Comparison of ENCODE assay signal across 8 cellular contexts in genomic region chr10:92593553-92594046, GRCh38. TPM values are rescaled to one million over a fixed set of nuclear protein-coding genes. Genes with fewer than 3 reads are reported as not detected.
A peak's percentile ranks its signal among the peaks of the same experiment; 100 is the strongest.
DNase-seq lines count a peak whose midpoint lies in the region; ATAC-seq and TF ChIP-seq lines count a peak whose summit lies in the region.

No MANE protein-coding gene starts in this region.

- H3K36me3 ChIP-seq in OCI-LY3 (replicated peaks; ENCODE audit: low read depth, low read length): peaks cover 7% of the 10 kb centered on the region
- no peaks in the 10 kb centered on the region for H3K36me3 ChIP-seq in trophoblast cell (ENCODE audit: control insufficient read depth in 1 of 2, insufficient read depth in 2 of 2, low read length in 2 of 2)

- TF ChIP-seq CTCF in GM12864 (IDR thresholded peaks at IDR 0.05; ENCODE audit: low read depth, low read length, missing control alignments) (no peak), OCI-LY3 (IDR thresholded peaks at IDR 0.05; ENCODE audit: low read depth, low read length) (no peak), epithelial cell of proximal tubule (conservative IDR thresholded peaks at IDR 0.05; ENCODE audit: low read depth, low read length) (no peak), GM13977 (IDR thresholded peaks at IDR 0.05; ENCODE audit: extremely low read depth, insufficient read depth, missing control alignments) (no peak)

- H3K79me2 ChIP-seq in OCI-LY3 (ENCODE audit: low read length): peaks cover 57% of the 10 kb centered on the region
- H3K79me2 ChIP-seq in trophoblast cell (ENCODE audit: control insufficient read depth, insufficient read depth, low read length, poor library complexity): peaks cover 14% of the 10 kb centered on the region

- H2BK5ac ChIP-seq in trophoblast cell (ENCODE audit: low read depth, low read length, poor library complexity): no peak overlapping the region

- peak overlapping the region; percentile 79 for H4K91ac ChIP-seq in trophoblast cell (ENCODE audit: low read depth, low read length)

- H4K8ac ChIP-seq in trophoblast cell (ENCODE audit: low read depth, low read length): peak overlapping the region; percentile 70

- no peaks in the 10 kb centered on the region for H3K9me3 ChIP-seq in OCI-LY3 (ENCODE audit: insufficient read depth, low read length)
- H3K9me3 ChIP-seq in trophoblast cell (ENCODE audit: insufficient read depth, low read depth, low read length): no peaks in the 10 kb centered on the region

- peak overlapping the region; percentile 61 for H3K4me3 ChIP-seq in GM12864 (ENCODE audit: low read depth, low read length)
- peak overlapping the region; percentile 97 for H3K4me3 ChIP-seq in OCI-LY3 (ENCODE audit: low read length)
- H3K4me3 ChIP-seq in epithelial cell of proximal tubule (ENCODE audit: low read depth, low read length): peak overlapping the region; percentile 96
- H3K4me3 ChIP-seq in trophoblast cell (ENCODE audit: low read depth, low read length): peak overlapping the region; percentile 96

- no peak overlapping the region for H3K23ac ChIP-seq in trophoblast cell (ENCODE audit: low read length)

- no CpG with 5 or more reads among the region's 8 CpGs for WGBS in trophoblast cell (ENCODE audit: extremely low coverage, insufficient coverage, insufficient read length)

- H3K18ac ChIP-seq in trophoblast cell (ENCODE audit: low read length): peak overlapping the region; percentile 97

- in situ Hi-C loops in GM13977 (cut with MboI; ENCODE audit: low pct_unique_long_range_greater_than_20kb, low sequenced_read_pairs, unreplicated experiment): no loop called here

- H3K27ac ChIP-seq in OCI-LY3 (ENCODE audit: low read length) (peak overlapping the region; percentile 95), trophoblast cell (ENCODE audit: low read depth, low read length) (peak overlapping the region; percentile 88)

- H2AFZ ChIP-seq in OCI-LY3 (ENCODE audit: low read depth, low read length): peak overlapping the region; percentile 41; the same call in 1 of the 2 replicates
- H2AFZ ChIP-seq in trophoblast cell (ENCODE audit: insufficient read depth, low read length, poor library complexity): peak overlapping the region; percentile 99

- H4K12ac ChIP-seq in trophoblast cell (ENCODE audit: low read depth, low read length): peak overlapping the region; percentile 87

- no peak overlapping the region for H2BK120ac ChIP-seq in trophoblast cell (ENCODE audit: insufficient read depth, low read length, poor library complexity)

- H3K9ac ChIP-seq in OCI-LY3 (ENCODE audit: low read length) (peak overlapping the region; percentile 98), trophoblast cell (ENCODE audit: low read length) (peak overlapping the region; percentile 85)

- peak overlapping the region; percentile 90 for H3K14ac ChIP-seq in trophoblast cell (ENCODE audit: low read length)

- H4K20me1 ChIP-seq in OCI-LY3 (ENCODE audit: insufficient read depth, low read length): peaks cover 36% of the 10 kb centered on the region

- no peak for DNase-seq in GM12864 (ENCODE audit: low read depth)
- DNase-seq in epithelial cell of proximal tubule (ENCODE audit: low read depth): no peak
- DNase-seq in trophoblast cell: no peak
- no peak for DNase-seq in GM13977 (ENCODE audit: low spot score)
- DNase-seq in NCI-H2196 (lab: John Stamatoyannopoulos, UW; ENCODE audit: unreplicated experiment): no peak
- no peak for DNase-seq in NCI-H2107 (lab: John Stamatoyannopoulos, UW)

- H2BK12ac ChIP-seq in trophoblast cell (ENCODE audit: low read length): no peak overlapping the region

- no peak overlapping the region for H2AK5ac ChIP-seq in trophoblast cell (ENCODE audit: low read length)

- H3K27me3 ChIP-seq in OCI-LY3 (ENCODE audit: low read depth, low read length) (no peaks in the 10 kb centered on the region), trophoblast cell (ENCODE audit: insufficient read depth, low read length) (no peaks in the 10 kb centered on the region)

- H3K4me1 ChIP-seq in OCI-LY3 (ENCODE audit: low read length) (peaks cover 33% of the 10 kb centered on the region), trophoblast cell (ENCODE audit: control insufficient read depth in 1 of 2, insufficient read depth in 2 of 2, low read length in 2 of 2) (peaks cover 0 to 2% of the 10 kb centered on the region in 2 experiments)

- ATAC-seq in HG03095 (IDR thresholded peaks at IDR 0.05; ENCODE audit: unreplicated experiment): no peak

- H3K4ac ChIP-seq in trophoblast cell (ENCODE audit: low read depth, low read length): peak overlapping the region; percentile 93

- peaks cover 7% of the 10 kb centered on the region for H3K79me1 ChIP-seq in trophoblast cell (ENCODE audit: low read length)

- H3K4me2 ChIP-seq in OCI-LY3 (ENCODE audit: low read length) (peak overlapping the region; percentile 94), trophoblast cell (ENCODE audit: low read length) (peak overlapping the region; percentile 68)

RNA-seq across cellular contexts. Expression of gene KIF11, which starts 0.7 kb away (rescaled TPM):
- 36.5 and 40.6 TPM in 2 replicates for total RNA-seq in epithelial cell of proximal tubule
- polyA plus RNA-seq in trophoblast cell (2013): 16.6 and 18.0 TPM in 2 replicates

RNA-seq across cellular contexts. Expression of gene IDE, which starts 19.7 kb away (rescaled TPM):
- total RNA-seq in epithelial cell of proximal tubule: 19.6 and 24.8 TPM in 2 replicates
- polyA plus RNA-seq in trophoblast cell (2013): 13.3 and 13.9 TPM in 2 replicates
